In genomic region chr12:57489157-57489641, GRCh38 we compare ENCODE assay signal across 1 cellular context.
TF ChIP-seq lines count a peak whose summit lies in the region.

No MANE protein-coding gene starts in this region.

TF ChIP-seq in GM23338, 12 proteins besides CTCF, POLR2A, EP300 and RAD21 (continued from another document):
- TF ChIP-seq REST (IDR thresholded peaks at IDR 0.05; ENCODE audit: unreplicated experiment) (no peak), CREB1 (CRISPR knock-in tag; IDR thresholded peaks at IDR 0.05; ENCODE audit: low read depth) (no peak), ZNF114 (CRISPR knock-in tag; IDR thresholded peaks at IDR 0.05) (no peak), JUNB (IDR thresholded peaks at IDR 0.05; ENCODE audit: unreplicated experiment) (no peak), EZH2phosphoT487 (IDR thresholded peaks at IDR 0.05; ENCODE audit: unreplicated experiment) (no peak), NANOG (IDR thresholded peaks at IDR 0.05; ENCODE audit: borderline replicate concordance) (no peak), POLR2AphosphoS5 (IDR thresholded peaks at IDR 0.05; ENCODE audit: low read depth) (no peak), EZH2 (IDR thresholded peaks at IDR 0.05; ENCODE audit: low read depth, unreplicated experiment) (no peak), STAT1 (IDR thresholded peaks at IDR 0.05; ENCODE audit: unreplicated experiment) (no peak), ZNF331 (CRISPR knock-in tag; IDR thresholded peaks at IDR 0.05; ENCODE audit: low read depth) (no peak), ZNF462 (CRISPR knock-in tag; IDR thresholded peaks at IDR 0.05) (no peak)
